In the genomic region with DNA sequence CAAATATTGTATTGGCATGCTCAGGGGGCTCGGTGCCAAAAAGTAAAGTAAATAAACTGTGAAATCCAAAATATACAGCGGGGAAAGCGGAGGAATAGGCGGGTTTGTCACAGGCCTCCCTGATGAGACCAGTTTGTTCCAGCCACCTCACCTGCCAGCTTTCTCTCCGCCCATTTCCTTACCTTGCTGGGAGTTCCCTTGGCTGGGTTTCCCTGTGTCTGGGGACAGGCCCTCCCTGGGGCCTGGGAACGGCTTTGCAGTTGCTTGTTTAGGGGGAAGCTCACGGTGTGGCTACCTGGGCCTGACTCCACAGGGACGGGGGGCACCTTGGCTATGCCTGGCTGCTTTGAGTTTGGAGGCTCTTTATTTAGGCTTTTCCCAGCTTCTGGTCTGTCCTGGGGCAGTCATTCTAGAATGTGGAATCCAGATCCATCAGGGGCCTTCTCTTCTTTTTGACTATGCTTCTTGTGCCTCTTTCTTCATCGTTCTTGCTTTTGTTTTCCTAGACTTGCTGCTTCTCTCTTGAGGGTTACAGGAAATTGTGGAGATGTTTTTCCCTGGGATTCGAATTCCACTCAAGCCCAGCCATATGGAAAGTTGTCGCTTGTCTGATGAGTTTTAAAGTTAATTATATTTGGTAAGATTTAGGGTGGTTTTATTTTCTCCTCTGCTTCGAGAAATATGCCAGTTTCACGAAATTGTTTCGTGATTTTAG, we compare ENCODE assay signal across 9 cellular contexts. TPM values are rescaled to one million over a fixed set of nuclear protein-coding genes. Genes with fewer than 3 reads are reported as not detected.
A peak's percentile ranks its signal among the peaks of the same experiment; 100 is the strongest.
DNase-seq lines count a peak whose midpoint lies in the region; ATAC-seq and TF ChIP-seq lines count a peak whose summit lies in the region.
"Had no signal": no experiment of that assay in that cellular context is flagged by ENCODE, and none has a peak within 500 bp of the region (broad histone marks: within the 10 kb centered on the region; RNA-seq: fewer than 3 reads in every experiment).

No MANE protein-coding gene starts in this region.

- no peaks in the 10 kb centered on the region for H3K36me3 ChIP-seq in ascending aorta
- no peaks in the 10 kb centered on the region for H3K36me3 ChIP-seq in thymus (ENCODE audit: control insufficient read depth, insufficient read depth)

- TF ChIP-seq CTCF in ascending aorta (IDR thresholded peaks at IDR 0.05) = no peak

- peak overlapping the region in 1 of 2 donors; percentile 38 for H3K27ac ChIP-seq in ascending aorta
- peak overlapping the region; percentile 52 for H3K27ac ChIP-seq in thymus (ENCODE audit: low read depth)

- H3K4me3 ChIP-seq in ascending aorta (peak overlapping the region; percentile 51 to 67), thymus (ENCODE audit: low read length) (no peak overlapping the region)

- H3K27me3 ChIP-seq in ascending aorta = no peaks in the 10 kb centered on the region
- H3K27me3 ChIP-seq in thymus (ENCODE audit: control insufficient read depth, insufficient read depth) = peaks cover 82% of the 10 kb centered on the region

- peak; percentile 7 for ATAC-seq in left lobe of liver
- no peak for ATAC-seq in HG02759 (IDR thresholded peaks at IDR 0.05; ENCODE audit: unreplicated experiment)
- no peak for ATAC-seq in activated CD4-positive, CD25-positive, alpha-beta regulatory T cell treated with anti-CD3 and anti-CD28 coated beads, Interleukin-2, amount 50 U/mL, for 24 hours

- peak; percentile 66 for DNase-seq in NCI-H510A treated with DMSO at 0.1 percent for 48 hours (lab: John Stamatoyannopoulos, UW)
- DNase-seq in NCI-H510A (lab: John Stamatoyannopoulos, UW) = no peak
- DNase-seq in ascending aorta (ENCODE audit: low spot score in 2 of 2) = no peak
- DNase-seq in left lobe of liver (ENCODE audit: low spot score) = peak; percentile 35
- DNase-seq in NCI-H187 treated with DMSO at 0.1 percent for 48 hours (lab: John Stamatoyannopoulos, UW) = no peak
- DNase-seq: activated CD4-positive, alpha-beta T cell treated with anti-CD3 and anti-CD28 coated beads, Interleukin-2, amount 10 ng/mL, durations not matched to agents 24 days and 14 days had no signal

- H3K9me3 ChIP-seq in ascending aorta (no peaks in the 10 kb centered on the region), thymus (ENCODE audit: control insufficient read depth) (no peaks in the 10 kb centered on the region)

- WGBS in thymus = 87% methylated on average over 14 of the region's 14 CpGs

- intact Hi-C loops in ascending aorta (cut with DNase I) = loop anchor here (2.0 kb wide), 2 partner anchors 67 to 129 kb away; no protein-coding TSS in a partner anchor

- peaks cover 4 to 16% of the 10 kb centered on the region in 2 donors for H3K4me1 ChIP-seq in ascending aorta
- no peaks in the 10 kb centered on the region for H3K4me1 ChIP-seq in thymus (ENCODE audit: control insufficient read depth, insufficient read depth, low read length)

RNA-seq across cellular contexts. Expression of gene GLI2, which starts 2.3 kb away (rescaled TPM):
- 23.1 TPM for total RNA-seq in ascending aorta
- 0.30 TPM for total RNA-seq in left lobe of liver
- polyA plus RNA-seq in thymus = 1.3 TPM

Comparison
In these comparisons a context has a peak if more than half of its experiments do, and no peak if none do; other contexts are left out.
1. DNase-seq: peak in NCI-H510A treated with DMSO at 0.1 percent for 48 hours (single experiment) and left lobe of liver (single experiment); none in NCI-H510A (single experiment), ascending aorta (0 of 2) and NCI-H187 treated with DMSO at 0.1 percent for 48 hours (single experiment).
2. RNA of gene GLI2, which starts 2.3 kb away (total RNA-seq): 23.1 TPM in ascending aorta (single experiment); 0.30 TPM in left lobe of liver (single experiment); every median in the first group is over 10 times any median in the second.